ENCODE assay signal across 23 cellular contexts in genomic region chr19:3578390-3578789, GRCh38. TPM values are rescaled to one million over a fixed set of nuclear protein-coding genes. Genes with fewer than 3 reads are reported as not detected.
A peak's percentile ranks its signal among the peaks of the same experiment; 100 is the strongest.
DNase-seq lines count a peak whose midpoint lies in the region; ATAC-seq, FAIRE-seq and TF ChIP-seq lines count a peak whose summit lies in the region.
"Had no signal": no experiment of that assay in that cellular context is flagged by ENCODE, and none has a peak within 500 bp of the region (broad histone marks: within the 10 kb centered on the region; RNA-seq: fewer than 3 reads in every experiment).

No MANE protein-coding gene starts in this region.

- H3K27me3 Mint-ChIP-seq in chondrocyte (ENCODE audit: low read depth), result no peaks in the 10 kb centered on the region

- RAD21 ChIA-PET in GM12878 (lab: Charles Lee; ENCODE audit: unreplicated experiment), result no interaction called here

- H3K9me3 Mint-ChIP-seq in chondrocyte (ENCODE audit: low read depth), result no peaks in the 10 kb centered on the region
- H3K9me3 Mint-ChIP-seq: CD4-positive, CD25-positive, alpha-beta regulatory T cell had no signal

- BruUV-seq in GM12878 (replicated peaks; lab: Mats Ljungman, UMichigan), result TSS peak; percentile 75

- TF ChIP-seq CTCF in GM12878 (IDR thresholded peaks at IDR 0.05 in 2 of 3, conservative IDR thresholded peaks at IDR 0.05 in 1 of 3; ENCODE audit: control insufficient read depth in 2 of 3, extremely low read depth in 1 of 3, insufficient read depth in 1 of 3, low read depth in 3 of 3, low read length in 3 of 3), result no peak
- TF ChIP-seq CTCF in chondrocyte (IDR thresholded peaks at IDR 0.05), result no peak

- no peaks in the 10 kb centered on the region; the same call in 1 of the 2 replicates for H3K79me2 ChIP-seq in GM12878 (ENCODE audit: control insufficient read depth, insufficient read depth, low read length)

- no peak for ATAC-seq in GM12878
- ATAC-seq: HepG2 had no signal

- H3K36me3 ChIP-seq in ES-I3 (ENCODE audit: insufficient read depth, low read length) (no peaks in the 10 kb centered on the region), HUES6 (ENCODE audit: control insufficient read depth, insufficient read depth, low read length) (0 out of 2 replicates have a peak, but pooled peaks cover 2% of the 10 kb centered on the region), GM12878 (ENCODE audit: control insufficient read depth in 2 of 2, insufficient read depth in 2 of 2, low read length in 1 of 2) (no peaks in the 10 kb centered on the region; a peak in 2 of 4 replicates), iPS-20b (ENCODE audit: insufficient read depth, low read depth, low read length) (no peaks in the 10 kb centered on the region)

- H3K4me3 ChIP-seq in HUES6 (ENCODE audit: low read depth, low read length) (peak overlapping the region; percentile 53; the same call in 1 of the 2 replicates), GM12878 (no peak overlapping the region), iPS-20b (ENCODE audit: low read length) (peak overlapping the region; percentile 11; the same call in 1 of the 2 replicates)

- H3K27me3 ChIP-seq in HUES6 (ENCODE audit: control insufficient read depth, insufficient read depth, low read length), result peaks cover 5% of the 10 kb centered on the region
- H3K27me3 ChIP-seq in GM12878 (replicated peaks in 1 of 2; ENCODE audit: control insufficient read depth in 2 of 2, insufficient read depth in 2 of 2, low read length in 1 of 2), result no peaks in the 10 kb centered on the region
- H3K27me3 ChIP-seq in iPS-20b (ENCODE audit: insufficient read depth, low read length), result peaks cover 3% of the 10 kb centered on the region

- FAIRE-seq in GM12878 (lab: Jason Lieb, UNC) (no peak), HTR-8/SVneo (lab: Jason Lieb, UNC) (no peak)
- FAIRE-seq: D721Med, HepG2 had no signal

- SMC1A ChIA-PET in GM12878 (lab: Charles Lee; ENCODE audit: uncharacterized antibody, unreplicated experiment), result no interaction called here

- POLR2A ChIA-PET in GM12878 (lab: Charles Lee), result no interaction called here

- intact Hi-C loops in GM12878 (cut with micrococcal nuclease; ENCODE audit: unreplicated experiment), result no loop called here

- no peaks in the 10 kb centered on the region for H4K20me1 ChIP-seq in GM12878 (ENCODE audit: control insufficient read depth, insufficient read depth)

- H3K9ac ChIP-seq in ES-I3 (ENCODE audit: low read depth, low read length) (peak overlapping the region; percentile 42; the same call in 1 of the 2 replicates), HUES6 (ENCODE audit: low read length) (no peak overlapping the region), GM12878 (ENCODE audit: control insufficient read depth, insufficient read depth, low read length) (no peak overlapping the region), iPS-20b (ENCODE audit: low read depth, low read length) (no peak overlapping the region)

- TF ChIP-seq POLR2A in GM12878 (IDR thresholded peaks at IDR 0.05; ENCODE audit: low read depth, low read length), result no peak

- no peak for TF ChIP-seq EP300 in GM12878 (IDR thresholded peaks at IDR 0.05; ENCODE audit: borderline replicate concordance in 1 of 2, control insufficient read depth in 1 of 2, low read depth in 2 of 2, low read length in 2 of 2)

- 72% methylated on average over 17 of the region's 17 CpGs for WGBS in GM12878 (ENCODE audit: insufficient coverage, insufficient replicate concordance, low lambda C conversion rate, missing lambda C conversion rate)

- H3K27ac ChIP-seq in HUES6 (ENCODE audit: low read depth, low read length) (no peak overlapping the region), GM12878 (ENCODE audit: control insufficient read depth, insufficient read depth) (no peak overlapping the region), iPS-20b (ENCODE audit: low read length) (no peak overlapping the region)
- H3K27ac ChIP-seq: HL-60 had no signal

- H3K4me3 Mint-ChIP-seq in chondrocyte (ENCODE audit: unreplicated experiment), result no peak overlapping the region

- H3K9me3 ChIP-seq in ES-I3 (ENCODE audit: control insufficient read depth, insufficient read depth, low read length) (no peaks in the 10 kb centered on the region), HUES6 (ENCODE audit: control insufficient read depth, insufficient read depth, low read depth, low read length) (no peaks in the 10 kb centered on the region), GM12878 (replicated peaks; ENCODE audit: control insufficient read depth, insufficient read depth, low read length) (no peaks in the 10 kb centered on the region), iPS-20b (ENCODE audit: insufficient read depth, low read depth, low read length) (no peaks in the 10 kb centered on the region)

- H3K36me3 Mint-ChIP-seq in chondrocyte (ENCODE audit: low read depth), result peaks cover 6% of the 10 kb centered on the region

- TF ChIP-seq RAD21 in GM12878 (IDR thresholded peaks at IDR 0.05; ENCODE audit: insufficient read depth, low read depth, low read length), result no peak

- H2AFZ ChIP-seq in GM12878 (ENCODE audit: control insufficient read depth, low read depth, low read length), result no peak overlapping the region

- in situ Hi-C loops in GM12878 (cut with MboI), result no loop called here

- no peak overlapping the region for H3K4me2 ChIP-seq in GM12878 (ENCODE audit: control insufficient read depth, insufficient read depth)

- H3K4me1 Mint-ChIP-seq in chondrocyte (ENCODE audit: low read depth), result peaks cover 26% of the 10 kb centered on the region

- H3K4me1 ChIP-seq in ES-I3 (ENCODE audit: insufficient read depth, low read length) (no peaks in the 10 kb centered on the region; the same call in 1 of the 2 replicates), HUES6 (ENCODE audit: control insufficient read depth, insufficient read depth, low read length) (peaks cover 8% of the 10 kb centered on the region), GM12878 (ENCODE audit: control insufficient read depth, insufficient read depth, low read length) (no peaks in the 10 kb centered on the region), iPS-20b (ENCODE audit: insufficient read depth, low read length) (peaks cover 5% of the 10 kb centered on the region; the same call in 1 of the 2 replicates)

- CTCF ChIA-PET in GM12878 (lab: Yijun Ruan, JAX), result interaction anchor here (0.6 kb wide), 1 partner anchor 115 kb away, joined by 3 read pairs; no protein-coding TSS in a partner anchor

- H3K27ac Mint-ChIP-seq in chondrocyte (ENCODE audit: unreplicated experiment), result no peak overlapping the region
- H3K27ac Mint-ChIP-seq: CD4-positive, CD25-positive, alpha-beta regulatory T cell had no signal

- DNase-seq in GM12878 (ENCODE audit: low read depth, low spot score) (no peak), NCI-H82 (lab: John Stamatoyannopoulos, UW) (no peak), chondrocyte (ENCODE audit: low spot score) (no peak), HuH-7 (ENCODE audit: low spot score) (no peak), HTR-8/SVneo (ENCODE audit: insufficient read length, low spot score) (no peak)
- DNase-seq: ACHN; CD4-positive, CD25-positive, alpha-beta regulatory T cell; DMS79 treated with DMSO at 0.1 percent for 48 hours; GDM1; HCEC 1CT; MV-4-11; NCI-H1436 treated with DMSO at 0.1 percent for 48 hours; NCI-H2081 treated with DMSO at 0.1 percent for 48 hours; NCI-H2227 treated with DMSO at 0.1 percent for 48 hours; NCI-H526; NK-92 treated with Interleukin-12 subunit alpha and Interleukin-12 subunit beta, amount 100 ng/mL, for 24 hours; T-helper 1 cell had no signal

RNA-seq across cellular contexts. Expression of gene HMG20B, which starts 5.6 kb away (rescaled TPM):
- total RNA-seq in GM12878 (2013; cell fraction: nucleolus; rRNA removed), result 16.4 and 20.5 TPM in 2 replicates
- 62.9 and 68.5 TPM in 2 replicates for total RNA-seq in GM12878 (2014; rRNA removed)
- 21.8 and 22.5 TPM in 2 replicates for total RNA-seq in GM12878 (2014; rRNA removed; fragmentation: Illumina TruSeq; extraction: Trizol)
- total RNA-seq in GM12878 (2021), result 80.9 and 86.4 TPM in 2 replicates
- 20.6 TPM for polyA plus RNA-seq in GM12878 (2011; ENCODE audit: low read depth)
- polyA plus RNA-seq in GM12878 (2011; rRNA removed), result 22.7 and 30.4 TPM in 2 replicates
- 33.5 and 57.7 TPM in 2 replicates for polyA plus RNA-seq in GM12878 (2011; cell fraction: cytosol; rRNA removed)
- polyA plus RNA-seq in GM12878 (2011; cell fraction: nucleus; rRNA removed), result 106 and 137 TPM in 2 replicates
- polyA plus RNA-seq in GM12878 (2012), result 52.1 and 53.5 TPM in 2 replicates
- polyA plus RNA-seq in GM12878 (2014; fragmentation: Illumina TruSeq; extraction: Trizol), result 7.8 and 12.9 TPM in 2 replicates
- polyA plus RNA-seq in GM12878 (2014; fragmentation: Nextera tagmentation; extraction: Ambion mirVana), result 1 to 10 TPM in 1 of 2 experiments, under 1 TPM in 1; 0.37 to 1.8 TPM
- 92.7 and 104 TPM in 2 replicates for polyA plus RNA-seq in GM12878 (2014; rRNA removed)
- 10 to 100 TPM; 63.6 to 69.1 TPM for polyA plus RNA-seq in GM12878 (2016; fragmentation: Nextera tagmentation; extraction: Ambion mirVana)
- polyA minus RNA-seq in GM12878 (2011; rRNA and poly(A)+ RNA removed), result 4.9 and 10.6 TPM in 2 replicates
- polyA minus RNA-seq in GM12878 (2011; cell fraction: cytosol; rRNA and poly(A)+ RNA removed), result 21.8 and 28.1 TPM in 2 replicates
- 8.1 and 14.1 TPM in 2 replicates for polyA minus RNA-seq in GM12878 (2011; cell fraction: nucleus; rRNA and poly(A)+ RNA removed)
- total RNA-seq in chondrocyte, result 60.9 to 69.3 TPM (median 68.2 TPM) in 3 replicates

RNA-seq across cellular contexts. Expression of gene GIPC3, which starts 6.9 kb away (rescaled TPM):
- total RNA-seq in GM12878 (2013; cell fraction: nucleolus; rRNA removed), result not detected in 2 replicates
- not detected in 2 replicates for total RNA-seq in GM12878 (2014; rRNA removed)
- not detected in 2 replicates for total RNA-seq in GM12878 (2014; rRNA removed; fragmentation: Illumina TruSeq; extraction: Trizol)
- total RNA-seq in GM12878 (2021), result not detected in 2 replicates
- polyA plus RNA-seq in GM12878 (2011; ENCODE audit: low read depth), result 0.07 TPM
- polyA plus RNA-seq in GM12878 (2011; rRNA removed), result not detected in 2 replicates
- polyA plus RNA-seq in GM12878 (2011; cell fraction: cytosol; rRNA removed), result not detected in 2 replicates
- polyA plus RNA-seq in GM12878 (2011; cell fraction: nucleus; rRNA removed), result not detected in 2 replicates
- 0.08 and 0.13 TPM in 2 replicates for polyA plus RNA-seq in GM12878 (2012)
- not detected in 2 replicates for polyA plus RNA-seq in GM12878 (2014; fragmentation: Illumina TruSeq; extraction: Trizol)
- polyA plus RNA-seq in GM12878 (2014; fragmentation: Nextera tagmentation; extraction: Ambion mirVana), result not detected
- not detected in 2 replicates for polyA plus RNA-seq in GM12878 (2014; rRNA removed)
- not detected for polyA plus RNA-seq in GM12878 (2016; fragmentation: Nextera tagmentation; extraction: Ambion mirVana)
- not detected in 2 replicates for polyA minus RNA-seq in GM12878 (2011; rRNA and poly(A)+ RNA removed)
- not detected in 2 replicates for polyA minus RNA-seq in GM12878 (2011; cell fraction: cytosol; rRNA and poly(A)+ RNA removed)
- not detected in 2 replicates for polyA minus RNA-seq in GM12878 (2011; cell fraction: nucleus; rRNA and poly(A)+ RNA removed)
- 0.15 to 3.3 TPM (median 2.2 TPM) in 3 replicates for total RNA-seq in chondrocyte
- total RNA-seq: HepG2 had no signal

RNA-seq across cellular contexts. Expression of gene MFSD12, which starts 21.0 kb away (rescaled TPM):
- total RNA-seq in GM12878 (2013; cell fraction: nucleolus; rRNA removed), result 108 and 117 TPM in 2 replicates
- total RNA-seq in GM12878 (2014; rRNA removed) (49.1 and 50.5 TPM in 2 replicates), GM12878 (2014; rRNA removed; fragmentation: Illumina TruSeq; extraction: Trizol) (14.2 and 15.3 TPM in 2 replicates), GM12878 (2021) (56.3 and 65.9 TPM in 2 replicates), chondrocyte (65.8 to 101 TPM (median 98.4 TPM) in 3 replicates)
- 6.7 TPM for polyA plus RNA-seq in GM12878 (2011; ENCODE audit: low read depth)
- polyA plus RNA-seq in GM12878 (2011; rRNA removed) (8.4 and 18.2 TPM in 2 replicates), GM12878 (2014; fragmentation: Illumina TruSeq; extraction: Trizol) (6.6 and 13.8 TPM in 2 replicates), GM12878 (2014; fragmentation: Nextera tagmentation; extraction: Ambion mirVana) (1 to 10 TPM in 1 of 2 experiments, under 1 TPM in 1; 0.58 to 1.9 TPM), GM12878 (2014; rRNA removed) (53.8 and 71.4 TPM in 2 replicates), GM12878 (2016; fragmentation: Nextera tagmentation; extraction: Ambion mirVana) (10 to 100 TPM in 1 of 2 experiments, 1 to 10 TPM in 1; 7.3 to 25.0 TPM)
- 24.8 and 37.2 TPM in 2 replicates for polyA plus RNA-seq in GM12878 (2011; cell fraction: cytosol; rRNA removed)
- 98.5 and 132 TPM in 2 replicates for polyA plus RNA-seq in GM12878 (2011; cell fraction: nucleus; rRNA removed)
- 28.8 and 29.4 TPM in 2 replicates for polyA plus RNA-seq in GM12878 (2012)
- polyA minus RNA-seq in GM12878 (2011; rRNA and poly(A)+ RNA removed), result 15.9 and 23.6 TPM in 2 replicates
- 25.9 and 34.3 TPM in 2 replicates for polyA minus RNA-seq in GM12878 (2011; cell fraction: cytosol; rRNA and poly(A)+ RNA removed)
- polyA minus RNA-seq in GM12878 (2011; cell fraction: nucleus; rRNA and poly(A)+ RNA removed), result 17.0 and 35.6 TPM in 2 replicates

RNA-seq across cellular contexts. Expression of gene TBXA2R, which starts 28.3 kb away (rescaled TPM):
- 0.34 and 1.2 TPM in 2 replicates for total RNA-seq in GM12878 (2013; cell fraction: nucleolus; rRNA removed)
- not detected in 2 replicates for total RNA-seq in GM12878 (2014; rRNA removed)
- total RNA-seq in GM12878 (2014; rRNA removed; fragmentation: Illumina TruSeq; extraction: Trizol), result not detected in 2 replicates
- not detected in 2 replicates for total RNA-seq in GM12878 (2021)
- not detected for polyA plus RNA-seq in GM12878 (2011; ENCODE audit: low read depth)
- 0.03 TPM in 1 of 2 replicates, not detected in the other for polyA plus RNA-seq in GM12878 (2011; rRNA removed)
- 0.05 and 0.06 TPM in 2 replicates for polyA plus RNA-seq in GM12878 (2011; cell fraction: cytosol; rRNA removed)
- 0.12 and 0.13 TPM in 2 replicates for polyA plus RNA-seq in GM12878 (2011; cell fraction: nucleus; rRNA removed)
- 0.10 and 0.14 TPM in 2 replicates for polyA plus RNA-seq in GM12878 (2012)
- polyA plus RNA-seq in GM12878 (2014; fragmentation: Illumina TruSeq; extraction: Trizol), result 0.03 TPM in 1 of 2 replicates, not detected in the other
- polyA plus RNA-seq in GM12878 (2014; fragmentation: Nextera tagmentation; extraction: Ambion mirVana), result not detected
- polyA plus RNA-seq in GM12878 (2014; rRNA removed), result 0.10 TPM in 1 of 2 replicates, not detected in the other
- polyA plus RNA-seq in GM12878 (2016; fragmentation: Nextera tagmentation; extraction: Ambion mirVana), result not detected
- polyA minus RNA-seq in GM12878 (2011; rRNA and poly(A)+ RNA removed), result not detected in 2 replicates
- not detected in 2 replicates for polyA minus RNA-seq in GM12878 (2011; cell fraction: cytosol; rRNA and poly(A)+ RNA removed)
- not detected in 2 replicates for polyA minus RNA-seq in GM12878 (2011; cell fraction: nucleus; rRNA and poly(A)+ RNA removed)
- 5.4 to 5.8 TPM in 2 of 3 replicates, not detected in the other for total RNA-seq in chondrocyte
- total RNA-seq: HepG2 had no signal

RNA-seq across cellular contexts. Expression of gene TEKTIP1, which starts 39.4 kb away (rescaled TPM):
- not detected in 2 replicates for total RNA-seq in GM12878 (2013; cell fraction: nucleolus; rRNA removed)
- not detected in 2 replicates for total RNA-seq in GM12878 (2014; rRNA removed)
- not detected in 2 replicates for total RNA-seq in GM12878 (2014; rRNA removed; fragmentation: Illumina TruSeq; extraction: Trizol)
- 1.7 and 2.6 TPM in 2 replicates for total RNA-seq in GM12878 (2021)
- not detected for polyA plus RNA-seq in GM12878 (2011; ENCODE audit: low read depth)
- 0.18 TPM in 1 of 2 replicates, not detected in the other for polyA plus RNA-seq in GM12878 (2011; rRNA removed)
- polyA plus RNA-seq in GM12878 (2011; cell fraction: cytosol; rRNA removed), result 0.10 and 0.25 TPM in 2 replicates
- 5.2 and 5.7 TPM in 2 replicates for polyA plus RNA-seq in GM12878 (2011; cell fraction: nucleus; rRNA removed)
- 0.62 and 1.1 TPM in 2 replicates for polyA plus RNA-seq in GM12878 (2012)
- polyA plus RNA-seq in GM12878 (2014; fragmentation: Illumina TruSeq; extraction: Trizol), result not detected in 2 replicates
- polyA plus RNA-seq in GM12878 (2014; fragmentation: Nextera tagmentation; extraction: Ambion mirVana), result not detected
- 0.69 and 1.1 TPM in 2 replicates for polyA plus RNA-seq in GM12878 (2014; rRNA removed)
- polyA plus RNA-seq in GM12878 (2016; fragmentation: Nextera tagmentation; extraction: Ambion mirVana), result under 1 TPM; 0.45 to 0.60 TPM
- not detected in 2 replicates for polyA minus RNA-seq in GM12878 (2011; rRNA and poly(A)+ RNA removed)
- polyA minus RNA-seq in GM12878 (2011; cell fraction: cytosol; rRNA and poly(A)+ RNA removed), result not detected in 2 replicates
- polyA minus RNA-seq in GM12878 (2011; cell fraction: nucleus; rRNA and poly(A)+ RNA removed), result 0.77 TPM in 1 of 2 replicates, not detected in the other
- total RNA-seq in chondrocyte, result 0.35 to 0.65 TPM (median 0.56 TPM) in 3 replicates
- total RNA-seq: HepG2 had no signal
- polyA plus RNA-seq: HepG2 had no signal
